17 cellular contexts compared by ENCODE assay signal in genomic region chr20:17987988-17988387, GRCh38. TPM values are rescaled to one million over a fixed set of nuclear protein-coding genes. Genes with fewer than 3 reads are reported as not detected.
DNase-seq lines count a peak whose midpoint lies in the region; ATAC-seq and TF ChIP-seq lines count a peak whose summit lies in the region.
"Had no signal": no experiment of that assay in that cellular context is flagged by ENCODE, and none has a peak within 500 bp of the region (broad histone marks: within the 10 kb centered on the region; RNA-seq: fewer than 3 reads in every experiment).

No MANE protein-coding gene starts in this region.

- POLR2A ChIA-PET in naive thymus-derived CD8-positive, alpha-beta T cell (lab: Charles Lee), result interaction anchor here (1.6 kb wide), 2 partner anchors 20 to 21 kb away, joined by 3 to 4 read pairs; partner anchors contain the start of genes MGME1 and SNX5

- intact Hi-C loops in lower leg skin (cut with DNase I; ENCODE audit: low total_unique reads), result loop anchor here (1.0 to 10.0 kb wide), 2 partner anchors 27 to 1167 kb away; no protein-coding TSS in a partner anchor

- no peak for DNase-seq in T-helper 1 cell
- no peak for DNase-seq in stimulated activated naive CD8-positive, alpha-beta T cell treated with anti-CD3 and anti-CD28 coated beads, Interleukin-15, amount 100 ng/mL, for 72 hours
- no peak for DNase-seq in stimulated activated naive CD8-positive, alpha-beta T cell treated with anti-CD3 and anti-CD28 coated beads, Interleukin-15, Interleukin-2, amounts not matched to agents 100 U/mL and 50 U/mL, for 24 hours
- DNase-seq in naive thymus-derived CD8-positive, alpha-beta T cell, result peak in 5 of 10 donors; percentile 37 to 82 (median 64)
- no peak for DNase-seq in NCI-H1694 (lab: John Stamatoyannopoulos, UW)
- no peak for DNase-seq in lower leg skin (ENCODE audit: low spot score in 2 of 2)
- DNase-seq: ACHN, NCI-H1105, NCI-H146, NCI-H446, NCI-H526, Peyer's patch had no signal

- TF ChIP-seq CTCF in VCaP (conservative IDR thresholded peaks at IDR 0.05), result no peak
- TF ChIP-seq CTCF in lower leg skin (IDR thresholded peaks at IDR 0.05), result no peak

- H3K9me3 Mint-ChIP-seq in T-helper 1 cell treated with Interleukin-12 subunit alpha and Interleukin-12 subunit beta and Interleukin-4 antibody, amounts not matched to agents 30 μg/mL and 1 μg/mL, for 36 hours, result no peaks in the 10 kb centered on the region
- H3K9me3 Mint-ChIP-seq in stimulated activated naive CD8-positive, alpha-beta T cell treated with anti-CD3 and anti-CD28 coated beads, Interleukin-15, amount 100 ng/mL, for 72 hours, result no peaks in the 10 kb centered on the region
- no peaks in the 10 kb centered on the region for H3K9me3 Mint-ChIP-seq in naive thymus-derived CD8-positive, alpha-beta T cell

- no peak overlapping the region for H3K4me3 Mint-ChIP-seq in T-helper 1 cell treated with Interleukin-12 subunit alpha and Interleukin-12 subunit beta and Interleukin-4 antibody, amounts not matched to agents 30 μg/mL and 1 μg/mL, for 36 hours
- H3K4me3 Mint-ChIP-seq in stimulated activated naive CD8-positive, alpha-beta T cell treated with anti-CD3 and anti-CD28 coated beads, Interleukin-15, amount 100 ng/mL, for 72 hours, result no peak overlapping the region
- peak overlapping the region in 9 of 10 donors; percentile 12 to 71 (median 51) for H3K4me3 Mint-ChIP-seq in naive thymus-derived CD8-positive, alpha-beta T cell

- peaks cover 31% of the 10 kb centered on the region for H3K4me1 Mint-ChIP-seq in T-helper 1 cell treated with Interleukin-12 subunit alpha and Interleukin-12 subunit beta and Interleukin-4 antibody, amounts not matched to agents 30 μg/mL and 1 μg/mL, for 36 hours (ENCODE audit: low read depth)
- H3K4me1 Mint-ChIP-seq in stimulated activated naive CD8-positive, alpha-beta T cell treated with anti-CD3 and anti-CD28 coated beads, Interleukin-15, amount 100 ng/mL, for 72 hours, result peaks cover 25% of the 10 kb centered on the region
- H3K4me1 Mint-ChIP-seq in naive thymus-derived CD8-positive, alpha-beta T cell, result peaks cover 6 to 16% (median 15%) of the 10 kb centered on the region in 4 donors

- H3K36me3 Mint-ChIP-seq in T-helper 1 cell treated with Interleukin-12 subunit alpha and Interleukin-12 subunit beta and Interleukin-4 antibody, amounts not matched to agents 30 μg/mL and 1 μg/mL, for 36 hours (ENCODE audit: low read depth), result peaks cover 30% of the 10 kb centered on the region
- H3K36me3 Mint-ChIP-seq in naive thymus-derived CD8-positive, alpha-beta T cell, result peaks cover 4 to 18% (median 8%) of the 10 kb centered on the region in 3 donors

- ATAC-seq in stimulated activated naive CD8-positive, alpha-beta T cell treated with anti-CD3 and anti-CD28 coated beads, Interleukin-15, amount 100 ng/mL, for 72 hours, result peak; percentile 16
- no peak for ATAC-seq in stimulated activated naive CD8-positive, alpha-beta T cell treated with anti-CD3 and anti-CD28 coated beads, Interleukin-15, Interleukin-2, amounts not matched to agents 100 U/mL and 50 U/mL, for 24 hours
- peak; percentile 98 to 99 for ATAC-seq in naive thymus-derived CD8-positive, alpha-beta T cell

- H3K4me3 ChIP-seq in lower leg skin (ENCODE audit: low read depth, poor library complexity, severe bottlenecking), result no peak overlapping the region
- H3K4me3 ChIP-seq: HAP-1, Peyer's patch had no signal

- WGBS in lower leg skin, 2 donors, result 84 to 91% methylated on average over 3 of the region's 3 CpGs

- peak overlapping the region; percentile 33 for H3K27ac Mint-ChIP-seq in T-helper 1 cell treated with Interleukin-12 subunit alpha and Interleukin-12 subunit beta and Interleukin-4 antibody, amounts not matched to agents 30 μg/mL and 1 μg/mL, for 36 hours
- no peak overlapping the region for H3K27ac Mint-ChIP-seq in stimulated activated naive CD8-positive, alpha-beta T cell treated with anti-CD3 and anti-CD28 coated beads, Interleukin-15, amount 100 ng/mL, for 72 hours
- peak overlapping the region in 2 of 10 donors; percentile 9 to 62 for H3K27ac Mint-ChIP-seq in naive thymus-derived CD8-positive, alpha-beta T cell

- H3K27ac ChIP-seq in VCaP, result peak overlapping the region; percentile 97
- H3K27ac ChIP-seq: 22Rv1, C4-2B, Peyer's patch had no signal

- no peak for TF ChIP-seq POLR2A in lower leg skin (IDR thresholded peaks at IDR 0.05)

- no peaks in the 10 kb centered on the region for H3K27me3 Mint-ChIP-seq in T-helper 1 cell treated with Interleukin-12 subunit alpha and Interleukin-12 subunit beta and Interleukin-4 antibody, amounts not matched to agents 30 μg/mL and 1 μg/mL, for 36 hours (ENCODE audit: low read depth)
- no peaks in the 10 kb centered on the region for H3K27me3 Mint-ChIP-seq in stimulated activated naive CD8-positive, alpha-beta T cell treated with anti-CD3 and anti-CD28 coated beads, Interleukin-15, amount 100 ng/mL, for 72 hours
- H3K27me3 Mint-ChIP-seq in naive thymus-derived CD8-positive, alpha-beta T cell, result peaks cover 0 to 13% (median 4%) of the 10 kb centered on the region in 5 donors

RNA-seq across cellular contexts. Expression of gene MGME1, which starts 19.2 kb away (rescaled TPM):
- 10 to 100 TPM; 10.4 to 11.5 TPM for total RNA-seq in naive thymus-derived CD8-positive, alpha-beta T cell
- 1 to 10 TPM; 1.1 to 5.1 (median 2.1) TPM for polyA plus RNA-seq in naive thymus-derived CD8-positive, alpha-beta T cell
- total RNA-seq in lower leg skin, result 10 to 100 TPM; 21.9 to 36.3 (median 33.5) TPM

RNA-seq across cellular contexts. Expression of gene SNX5, which starts 19.4 kb away (rescaled TPM):
- 10 to 100 TPM; 56.9 to 68.2 TPM for total RNA-seq in naive thymus-derived CD8-positive, alpha-beta T cell
- 10 to 100 TPM; 38.8 to 58.6 (median 44.4) TPM for polyA plus RNA-seq in naive thymus-derived CD8-positive, alpha-beta T cell
- total RNA-seq in lower leg skin, result 10 to 100 TPM; 44.6 to 70.7 (median 66.0) TPM

Comparison
In these comparisons a context has a peak if more than half of its experiments do, and no peak if none do; other contexts are left out.
1. H3K4me3 Mint-ChIP-seq: peak in naive thymus-derived CD8-positive, alpha-beta T cell (9 of 10); none in T-helper 1 cell treated with Interleukin-12 subunit alpha and Interleukin-12 subunit beta and Interleukin-4 antibody, amounts not matched to agents 30 μg/mL and 1 μg/mL, for 36 hours (single experiment) and stimulated activated naive CD8-positive, alpha-beta T cell treated with anti-CD3 and anti-CD28 coated beads, Interleukin-15, amount 100 ng/mL, for 72 hours (0 of 2).